8 cellular contexts compared by ENCODE assay signal in genomic region chr2:46915281-46915810, GRCh38. TPM values are rescaled to one million over a fixed set of nuclear protein-coding genes. Genes with fewer than 3 reads are reported as not detected.
DNase-seq lines count a peak whose midpoint lies in the region; ATAC-seq, FAIRE-seq and TF ChIP-seq lines count a peak whose summit lies in the region.

Gene MCFD2 (minus strand): TSS chr2:46915806. CDS start chr2:46909171, 6,635 bp downstream.

- ATAC-seq in GM19395 (IDR thresholded peaks at IDR 0.05; ENCODE audit: unreplicated experiment) (peak; percentile 19), left ventricle myocardium superior (peak; percentile 55)
- no peak for ATAC-seq in activated naive CD8-positive, alpha-beta T cell treated with anti-CD3 and anti-CD28 coated beads, Interleukin-2, amount 50 U/mL, for 24 hours

- peaks cover 10% of the 10 kb centered on the region for H3K36me3 Mint-ChIP-seq in activated naive CD8-positive, alpha-beta T cell treated with anti-CD3 and anti-CD28 coated beads, Interleukin-2, amount 50 U/mL, for 24 hours (ENCODE audit: low read depth)

- POLR2A ChIA-PET in AG04449 (lab: Yijun Ruan, JAX) = interaction anchor here (0.9 to 1.0 kb wide), 2 partner anchors 70 to 150 kb away, joined by 4 read pairs; no protein-coding TSS in a partner anchor

- H3K4me1 Mint-ChIP-seq in activated naive CD8-positive, alpha-beta T cell treated with anti-CD3 and anti-CD28 coated beads, Interleukin-2, amount 50 U/mL, for 24 hours = peaks cover 55% of the 10 kb centered on the region

- H3K27ac Mint-ChIP-seq in activated naive CD8-positive, alpha-beta T cell treated with anti-CD3 and anti-CD28 coated beads, Interleukin-2, amount 50 U/mL, for 24 hours = peak within 1 kb of the TSS; percentile 88

- no peak for DNase-seq in AG04449 (ENCODE audit: low read depth, low spot score)
- no peak for DNase-seq in HT1080 (ENCODE audit: low read depth)
- no peak for DNase-seq in activated naive CD8-positive, alpha-beta T cell treated with anti-CD3 and anti-CD28 coated beads, Interleukin-2, amount 50 U/mL, for 24 hours
- DNase-seq in left ventricle myocardium superior = peak; percentile 75
- DNase-seq in renal cortical epithelial cell (ENCODE audit: low read depth) = no peak
- no peak for DNase-seq in GM19239 (ENCODE audit: insufficient read length, low spot score)
- no peak for DNase-seq in activated gamma-delta T cell treated with Interleukin-2 at 50 U/mL for 16 hours

- no peak for FAIRE-seq in GM19239 (lab: Jason Lieb, UNC)

- H3K4me3 ChIP-seq in AG04449 (ENCODE audit: low read depth, low read length) = peak within 1 kb of the TSS; percentile 93

- TF ChIP-seq CTCF in AG04449 (IDR thresholded peaks at IDR 0.05; ENCODE audit: insufficient read depth, low read length, missing control alignments) = no peak

- peak within 1 kb of the TSS; percentile 89 for H3K4me3 Mint-ChIP-seq in activated naive CD8-positive, alpha-beta T cell treated with anti-CD3 and anti-CD28 coated beads, Interleukin-2, amount 50 U/mL, for 24 hours

- H3K27me3 Mint-ChIP-seq in activated naive CD8-positive, alpha-beta T cell treated with anti-CD3 and anti-CD28 coated beads, Interleukin-2, amount 50 U/mL, for 24 hours = no peaks in the 10 kb centered on the region

- CTCF ChIA-PET in AG04449 (lab: Yijun Ruan, JAX) = interaction anchor here (1.4 to 6.2 kb wide), 2 partner anchors 19 to 405 kb away, joined by 3 to 56 read pairs; no protein-coding TSS in a partner anchor

- no peaks in the 10 kb centered on the region for H3K9me3 Mint-ChIP-seq in activated naive CD8-positive, alpha-beta T cell treated with anti-CD3 and anti-CD28 coated beads, Interleukin-2, amount 50 U/mL, for 24 hours

- intact Hi-C loops in left ventricle myocardium superior (cut with micrococcal nuclease) = loop anchor here (5.0 kb wide), 1 partner anchor 407 kb away; no protein-coding TSS in a partner anchor

RNA-seq across cellular contexts. Expression of gene MCFD2, which starts in this region (rescaled TPM):
- total RNA-seq in HT1080 (2014; rRNA removed; shearing (Covaris generic)) = 276 and 350 TPM in 2 replicates
- polyA plus RNA-seq in HT1080 (2015; cell fraction: cytosol; rRNA removed) = 248 and 280 TPM in 2 replicates
- 207 and 225 TPM in 2 replicates for polyA plus RNA-seq in HT1080 (2015; cell fraction: nucleus; rRNA removed)
- 65.6 TPM for total RNA-seq in left ventricle myocardium superior
- total RNA-seq in renal cortical epithelial cell = 90.1 and 103 TPM in 2 replicates
